In the genomic region with DNA sequence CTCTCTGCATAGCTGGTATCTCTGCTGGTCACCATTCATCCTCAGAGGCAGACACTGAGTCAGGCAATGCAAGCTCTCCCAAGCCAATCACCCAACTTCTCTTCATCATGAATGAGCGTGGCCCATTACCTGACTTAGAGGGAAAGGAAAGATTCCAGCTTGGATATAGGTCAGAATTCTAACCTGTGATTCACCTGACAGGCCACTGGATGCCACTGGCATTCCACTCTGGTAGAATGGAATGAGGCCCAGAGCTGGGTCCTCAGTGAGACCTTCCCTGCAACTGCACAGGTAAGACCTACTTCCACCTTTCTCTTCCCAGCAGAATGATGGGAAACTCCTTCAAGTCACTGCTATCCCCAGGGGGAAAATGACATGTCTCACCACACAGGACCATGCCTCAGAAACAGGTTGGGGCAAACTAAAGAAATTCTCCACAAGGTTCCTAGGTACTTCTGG, we compare ENCODE assay signal across 8 cellular contexts.
DNase-seq lines count a peak whose midpoint lies in the region; ATAC-seq and TF ChIP-seq lines count a peak whose summit lies in the region.

No MANE protein-coding gene starts in this region.

- no peak for TF ChIP-seq POLR2A in suprapubic skin (IDR thresholded peaks at IDR 0.05)

- WGBS in suprapubic skin = 64% methylated on average over 1 of the region's 1 CpG

- no peaks in the 10 kb centered on the region for H3K36me3 Mint-ChIP-seq in WTC11

- TF ChIP-seq CTCF in HEK293 (tag by site-specific recombination; IDR thresholded peaks at IDR 0.05) (0 out of 2 replicates have a peak, but pooled peaks have one; percentile 21), WTC11 (IDR thresholded peaks at IDR 0.05) (peak; percentile 47; the same call in 1 of the 2 replicates), left ventricle myocardium inferior (IDR thresholded peaks at IDR 0.05; ENCODE audit: borderline replicate concordance) (peak; percentile 48), suprapubic skin (IDR thresholded peaks at IDR 0.05) (peak; percentile 19 to 53)

- H3K36me3 ChIP-seq in HEK293 (ENCODE audit: control insufficient read depth in 2 of 2, insufficient read depth in 1 of 2, low read length in 2 of 2) (peaks cover 0 to 4% of the 10 kb centered on the region in 2 experiments; a peak in 2 of 3 replicates), left ventricle myocardium inferior (peaks cover 15% of the 10 kb centered on the region), suprapubic skin (no peaks in the 10 kb centered on the region)

- no peaks in the 10 kb centered on the region for H3K9me3 ChIP-seq in HEK293 (ENCODE audit: control insufficient read depth, insufficient read depth, low read depth, low read length)
- H3K9me3 ChIP-seq in left ventricle myocardium inferior (replicated peaks) = no peaks in the 10 kb centered on the region
- H3K9me3 ChIP-seq in suprapubic skin = no peaks in the 10 kb centered on the region

- CTCF ChIA-PET in HEK293 (lab: Yijun Ruan, JAX) (interaction anchor here (0.5 to 3.2 kb wide), 23 partner anchors 11 to 837 kb away, joined by 3 to 40 read pairs (median 4); a partner anchor contains a TSS), WTC11 (lab: Charles Lee) (interaction anchor here (0.6 to 2.2 kb wide), 56 partner anchors 11 to 790 kb away, joined by 3 to 31 read pairs (median 4); a partner anchor contains a TSS)

- H3K4me1 ChIP-seq in HEK293 (ENCODE audit: control insufficient read depth, insufficient read depth, low read length) = peaks cover 5% of the 10 kb centered on the region; the same call in 1 of the 2 replicates
- no peaks in the 10 kb centered on the region for H3K4me1 ChIP-seq in left ventricle myocardium inferior
- peaks cover 6% of the 10 kb centered on the region for H3K4me1 ChIP-seq in suprapubic skin

- H3K4me3 ChIP-seq in HEK293 (ENCODE audit: low read depth, low read length) (no peak overlapping the region), left ventricle myocardium inferior (no peak overlapping the region), suprapubic skin (no peak overlapping the region)

- intact Hi-C loops in left ventricle myocardium inferior (cut with micrococcal nuclease) (no loop called here), posterior vena cava (cut with DNase I) (no loop called here)

- TF ChIP-seq EP300 in suprapubic skin (IDR thresholded peaks at IDR 0.05) = no peak

- no peaks in the 10 kb centered on the region for H3K27me3 Mint-ChIP-seq in WTC11 (ENCODE audit: low read depth)

- peak; percentile 99 for ATAC-seq in WTC11
- ATAC-seq in GM18498 (IDR thresholded peaks at IDR 0.05; ENCODE audit: unreplicated experiment) = no peak

- H3K9me3 Mint-ChIP-seq in WTC11 = no peaks in the 10 kb centered on the region

- no peak overlapping the region for H3K27ac Mint-ChIP-seq in WTC11

- peaks cover 3% of the 10 kb centered on the region; the same call in 1 of the 2 replicates for H3K4me1 Mint-ChIP-seq in WTC11

- peak; percentile 34 for DNase-seq in COLO668 (lab: John Stamatoyannopoulos, UW; ENCODE audit: unreplicated experiment)
- peak; percentile 64 for DNase-seq in WTC11 (ENCODE audit: low spot score)
- no peak for DNase-seq in left ventricle myocardium inferior
- no peak for DNase-seq in suprapubic skin (ENCODE audit: low spot score in 2 of 2)
- DNase-seq in posterior vena cava (ENCODE audit: low spot score) = no peak
- no peak for DNase-seq in NCI-H2227 treated with DMSO at 0.1 percent for 48 hours (lab: John Stamatoyannopoulos, UW)

- H3K27ac ChIP-seq in HEK293 (ENCODE audit: extremely low read depth, low read depth, low read length) (no peak overlapping the region), left ventricle myocardium inferior (replicated peaks) (no peak overlapping the region), suprapubic skin (no peak overlapping the region)

- no peaks in the 10 kb centered on the region for H3K27me3 ChIP-seq in left ventricle myocardium inferior (ENCODE audit: low read depth)
- H3K27me3 ChIP-seq in suprapubic skin = no peaks in the 10 kb centered on the region

- H3K4me3 Mint-ChIP-seq in WTC11 = no peak overlapping the region

- POLR2A ChIA-PET in HEK293 (lab: Yijun Ruan, JAX) (interaction anchor here (1.0 to 1.5 kb wide), 3 partner anchors 221 to 605 kb away, joined by 3 to 7 read pairs (median 4); a partner anchor contains a TSS), WTC11 (lab: Charles Lee) (interaction anchor here (0.6 to 1.4 kb wide), 2 partner anchors 11 to 220 kb away, joined by 3 to 6 read pairs; a partner anchor contains a TSS)

TF ChIP-seq in HEK293, 187 proteins besides CTCF, POLR2A, EP300 and RAD21:
- no peak for TF ChIP-seq SP3 (tag by site-specific recombination; IDR thresholded peaks at IDR 0.05)
- peak; percentile 44 for TF ChIP-seq ZNF654 (tag by site-specific recombination; IDR thresholded peaks at IDR 0.05; ENCODE audit: low read depth)

TF ChIP-seq in WTC11, 78 proteins besides CTCF, POLR2A, EP300 and RAD21:
- TF ChIP-seq NFE2L1 (CRISPR knock-in tag; IDR thresholded peaks at IDR 0.05) (no peak), GABPB1 (CRISPR knock-in tag; IDR thresholded peaks at IDR 0.05) (no peak), NR1H2 (CRISPR knock-in tag; IDR thresholded peaks at IDR 0.05) (no peak), FOXK1 (CRISPR knock-in tag; IDR thresholded peaks at IDR 0.05) (no peak), CREM (CRISPR knock-in tag; IDR thresholded peaks at IDR 0.05) (no peak), MYBL2 (CRISPR knock-in tag; IDR thresholded peaks at IDR 0.05) (no peak), ZNF219 (CRISPR knock-in tag; IDR thresholded peaks at IDR 0.05; ENCODE audit: borderline replicate concordance) (no peak), FOXJ3 (CRISPR knock-in tag; IDR thresholded peaks at IDR 0.05; ENCODE audit: borderline replicate concordance) (no peak), FOXP1 (CRISPR knock-in tag; IDR thresholded peaks at IDR 0.05; ENCODE audit: borderline replicate concordance) (no peak)
- TF ChIP-seq, protein P1, sequence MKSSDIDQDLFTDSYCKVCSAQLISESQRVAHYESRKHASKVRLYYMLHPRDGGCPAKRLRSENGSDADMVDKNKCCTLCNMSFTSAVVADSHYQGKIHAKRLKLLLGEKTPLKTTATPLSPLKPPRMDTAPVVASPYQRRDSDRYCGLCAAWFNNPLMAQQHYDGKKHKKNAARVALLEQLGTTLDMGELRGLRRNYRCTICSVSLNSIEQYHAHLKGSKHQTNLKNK (CRISPR knock-in tag; IDR thresholded peaks at IDR 0.05) = no peak
- TF ChIP-seq, protein P2, sequence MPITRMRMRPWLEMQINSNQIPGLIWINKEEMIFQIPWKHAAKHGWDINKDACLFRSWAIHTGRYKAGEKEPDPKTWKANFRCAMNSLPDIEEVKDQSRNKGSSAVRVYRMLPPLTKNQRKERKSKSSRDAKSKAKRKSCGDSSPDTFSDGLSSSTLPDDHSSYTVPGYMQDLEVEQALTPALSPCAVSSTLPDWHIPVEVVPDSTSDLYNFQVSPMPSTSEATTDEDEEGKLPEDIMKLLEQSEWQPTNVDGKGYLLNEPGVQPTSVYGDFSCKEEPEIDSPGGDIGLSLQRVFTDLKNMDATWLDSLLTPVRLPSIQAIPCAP (CRISPR knock-in tag; IDR thresholded peaks at IDR 0.05) = no peak
- TF ChIP-seq, protein P3, sequence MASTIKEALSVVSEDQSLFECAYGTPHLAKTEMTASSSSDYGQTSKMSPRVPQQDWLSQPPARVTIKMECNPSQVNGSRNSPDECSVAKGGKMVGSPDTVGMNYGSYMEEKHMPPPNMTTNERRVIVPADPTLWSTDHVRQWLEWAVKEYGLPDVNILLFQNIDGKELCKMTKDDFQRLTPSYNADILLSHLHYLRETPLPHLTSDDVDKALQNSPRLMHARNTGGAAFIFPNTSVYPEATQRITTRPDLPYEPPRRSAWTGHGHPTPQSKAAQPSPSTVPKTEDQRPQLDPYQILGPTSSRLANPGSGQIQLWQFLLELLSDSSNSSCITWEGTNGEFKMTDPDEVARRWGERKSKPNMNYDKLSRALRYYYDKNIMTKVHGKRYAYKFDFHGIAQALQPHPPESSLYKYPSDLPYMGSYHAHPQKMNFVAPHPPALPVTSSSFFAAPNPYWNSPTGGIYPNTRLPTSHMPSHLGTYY (CRISPR knock-in tag; IDR thresholded peaks at IDR 0.05) = no peak
- TF ChIP-seq, protein P4, sequence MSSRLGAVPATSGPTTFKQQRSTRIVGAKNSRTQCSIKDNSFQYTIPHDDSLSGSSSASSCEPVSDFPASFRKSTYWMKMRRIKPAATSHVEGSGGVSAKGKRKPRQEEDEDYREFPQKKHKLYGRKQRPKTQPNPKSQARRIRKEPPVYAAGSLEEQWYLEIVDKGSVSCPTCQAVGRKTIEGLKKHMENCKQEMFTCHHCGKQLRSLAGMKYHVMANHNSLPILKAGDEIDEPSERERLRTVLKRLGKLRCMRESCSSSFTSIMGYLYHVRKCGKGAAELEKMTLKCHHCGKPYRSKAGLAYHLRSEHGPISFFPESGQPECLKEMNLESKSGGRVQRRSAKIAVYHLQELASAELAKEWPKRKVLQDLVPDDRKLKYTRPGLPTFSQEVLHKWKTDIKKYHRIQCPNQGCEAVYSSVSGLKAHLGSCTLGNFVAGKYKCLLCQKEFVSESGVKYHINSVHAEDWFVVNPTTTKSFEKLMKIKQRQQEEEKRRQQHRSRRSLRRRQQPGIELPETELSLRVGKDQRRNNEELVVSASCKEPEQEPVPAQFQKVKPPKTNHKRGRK (CRISPR knock-in tag; IDR thresholded peaks at IDR 0.05; ENCODE audit: borderline replicate concordance) = no peak
TF ChIP-seq in WTC11: peak in this region for 0.

Comparison
In these comparisons a context has a peak if more than half of its experiments do, and no peak if none do; other contexts are left out.
1. DNase-seq: peak in COLO668 (single experiment) and WTC11 (single experiment); none in left ventricle myocardium inferior (single experiment), suprapubic skin (0 of 2), posterior vena cava (single experiment) and NCI-H2227 treated with DMSO at 0.1 percent for 48 hours (single experiment).
2. Peak in every context shown above with its lines, with median percentiles within 50 percentile points of each other: CTCF ChIP-seq.